21 cellular contexts compared by ENCODE assay signal in genomic region chr12:13230500-13230899, GRCh38. TPM values are rescaled to one million over a fixed set of nuclear protein-coding genes. Genes with fewer than 3 reads are reported as not detected.
A peak's percentile ranks its signal among the peaks of the same experiment; 100 is the strongest.
DNase-seq lines count a peak whose midpoint lies in the region; ATAC-seq and TF ChIP-seq lines count a peak whose summit lies in the region.
"Had no signal": no experiment of that assay in that cellular context is flagged by ENCODE, and none has a peak within 500 bp of the region (broad histone marks: within the 10 kb centered on the region; RNA-seq: fewer than 3 reads in every experiment).

No MANE protein-coding gene starts in this region.

- TF ChIP-seq EP300 in suprapubic skin (IDR thresholded peaks at IDR 0.05) = no peak

- ATAC-seq in Right ventricle myocardium superior (ENCODE audit: poor library complexity) (peak; percentile 46), HG03432 (IDR thresholded peaks at IDR 0.05; ENCODE audit: unreplicated experiment) (no peak), HG02763 (IDR thresholded peaks at IDR 0.05; ENCODE audit: unreplicated experiment) (no peak)

- WGBS in suprapubic skin = 65% methylated on average over 5 of the region's 5 CpGs

- TF ChIP-seq POLR2A in suprapubic skin (IDR thresholded peaks at IDR 0.05) = no peak

- H3K4me3 ChIP-seq in left ventricle myocardium inferior = no peak overlapping the region
- H3K4me3 ChIP-seq in foreskin fibroblast (ENCODE audit: low read depth in 1 of 2, low read length in 2 of 2) = no peak overlapping the region
- no peak overlapping the region for H3K4me3 ChIP-seq in suprapubic skin
- no peak overlapping the region for H3K4me3 ChIP-seq in ascending aorta
- H3K4me3 ChIP-seq: Peyer's patch, SK-N-MC had no signal

- no peak for DNase-seq in Right ventricle myocardium superior
- DNase-seq in left ventricle myocardium inferior = no peak
- peak; percentile 56 for DNase-seq in epidermal melanocyte (ENCODE audit: insufficient read length, low spot score)
- DNase-seq in foreskin fibroblast = peak; percentile 82 to 86
- no peak for DNase-seq in suprapubic skin (ENCODE audit: low spot score in 2 of 2)
- no peak for DNase-seq in ascending aorta (ENCODE audit: low spot score in 2 of 2)
- DNase-seq: Caco-2; CD4-positive, alpha-beta T cell; GDM1; H9; KG1; NCI-H1417; NCI-H1930; NCI-H345; NCI-H524 treated with DMSO at 0.1 percent for 48 hours; Peyer's patch; SHP77 had no signal

- H3K9me3 ChIP-seq in left ventricle myocardium inferior (replicated peaks) = peaks cover 7% of the 10 kb centered on the region
- H3K9me3 ChIP-seq in suprapubic skin = no peaks in the 10 kb centered on the region
- H3K9me3 ChIP-seq in ascending aorta = no peaks in the 10 kb centered on the region
- H3K9me3 ChIP-seq: Caco-2, Peyer's patch had no signal

- H3K4me1 ChIP-seq in left ventricle myocardium inferior (peaks cover 4% of the 10 kb centered on the region), suprapubic skin (peaks cover 4% of the 10 kb centered on the region), ascending aorta (no peaks in the 10 kb centered on the region)
- H3K4me1 ChIP-seq: Caco-2, Peyer's patch had no signal

- H3K27me3 ChIP-seq in left ventricle myocardium inferior (ENCODE audit: low read depth) (no peaks in the 10 kb centered on the region), suprapubic skin (no peaks in the 10 kb centered on the region), ascending aorta (no peaks in the 10 kb centered on the region)
- H3K27me3 ChIP-seq: Peyer's patch had no signal

- intact Hi-C loops in Right ventricle myocardium superior (cut with DNase I) = no loop called here
- intact Hi-C loops in left ventricle myocardium inferior (cut with micrococcal nuclease) = no loop called here
- intact Hi-C loops in ascending aorta (cut with DNase I) = no loop called here

- H3K36me3 ChIP-seq in left ventricle myocardium inferior (no peaks in the 10 kb centered on the region), suprapubic skin (no peaks in the 10 kb centered on the region), ascending aorta (no peaks in the 10 kb centered on the region)
- H3K36me3 ChIP-seq: Peyer's patch had no signal

- no peak for TF ChIP-seq CTCF in left ventricle myocardium inferior (IDR thresholded peaks at IDR 0.05; ENCODE audit: borderline replicate concordance)
- no peak for TF ChIP-seq CTCF in foreskin fibroblast (IDR thresholded peaks at IDR 0.05; ENCODE audit: low read depth, low read length)
- TF ChIP-seq CTCF in suprapubic skin (IDR thresholded peaks at IDR 0.05) = no peak
- no peak for TF ChIP-seq CTCF in ascending aorta (IDR thresholded peaks at IDR 0.05)

- H3K27ac ChIP-seq in left ventricle myocardium inferior (replicated peaks) = no peak overlapping the region
- H3K27ac ChIP-seq in suprapubic skin = peak overlapping the region; percentile 29
- no peak overlapping the region for H3K27ac ChIP-seq in ascending aorta
- H3K27ac ChIP-seq: 22Rv1, Peyer's patch, SK-N-MC had no signal

RNA-seq across cellular contexts. Expression of gene EMP1, which starts 34.0 kb away (rescaled TPM):
- total RNA-seq in Right ventricle myocardium superior (99.9 TPM), left ventricle myocardium inferior (90.5 TPM), suprapubic skin (1,000 to 10,000 TPM in 2 of 4 donors, 100 to 1,000 TPM in 2; 569 to 2,226 (median 1,259) TPM), ascending aorta (588 TPM)

Comparison
In these comparisons a context has a peak if more than half of its experiments do, and no peak if none do; other contexts are left out.
1. DNase-seq: peak in epidermal melanocyte (single experiment) and foreskin fibroblast (2 of 2); none in Right ventricle myocardium superior (single experiment), left ventricle myocardium inferior (single experiment), suprapubic skin (0 of 2) and ascending aorta (0 of 2).